21 cellular contexts compared by ENCODE assay signal in genomic region chr2:199950396-199950795, GRCh38. TPM values are rescaled to one million over a fixed set of nuclear protein-coding genes. Genes with fewer than 3 reads are reported as not detected.
A peak's percentile ranks its signal among the peaks of the same experiment; 100 is the strongest.
DNase-seq lines count a peak whose midpoint lies in the region; ATAC-seq, FAIRE-seq and TF ChIP-seq lines count a peak whose summit lies in the region.
"Had no signal": no experiment of that assay in that cellular context is flagged by ENCODE, and none has a peak within 500 bp of the region (broad histone marks: within the 10 kb centered on the region; RNA-seq: fewer than 3 reads in every experiment).

No MANE protein-coding gene starts in this region.

- FAIRE-seq in H54 (lab: Jason Lieb, UNC), result peak; percentile 23
- FAIRE-seq: A204.1 had no signal

- DNase-seq in activated CD8-positive, alpha-beta T cell treated with anti-CD3 and anti-CD28 coated beads for 36 hours, result no peak
- no peak for DNase-seq in activated CD8-positive, alpha-beta T cell treated with anti-CD3 and anti-CD28 coated beads, Interleukin-2, amount 10 ng/mL, durations not matched to agents 7 days and 5 days
- DNase-seq in H54 (ENCODE audit: insufficient read length, low spot score), result no peak
- DNase-seq in activated CD4-positive, alpha-beta memory T cell treated with anti-CD3 and anti-CD28 coated beads for 36 hours, result peak; percentile 35
- DNase-seq in neuronal stem cell (ENCODE audit: low spot score), result no peak
- no peak for DNase-seq in NCI-H748 (lab: John Stamatoyannopoulos, UW; ENCODE audit: unreplicated experiment)
- DNase-seq: CD4-positive, alpha-beta T cell; DMS153; GDM1; HCEC 1CT; Kasumi-1; MG63; NCI-H1048; NCI-H1436; NCI-H2029; NCI-H345; NCI-H524 treated with DMSO at 0.1 percent for 48 hours; PC-3; RPMI8226 had no signal

- no peak overlapping the region for H3K4me3 Mint-ChIP-seq in activated CD8-positive, alpha-beta T cell treated with anti-CD3 and anti-CD28 coated beads for 36 hours
- H3K4me3 Mint-ChIP-seq in activated CD8-positive, alpha-beta T cell treated with anti-CD3 and anti-CD28 coated beads, Interleukin-2, amount 10 ng/mL, durations not matched to agents 7 days and 5 days, result no peak overlapping the region
- no peak overlapping the region for H3K4me3 Mint-ChIP-seq in activated CD4-positive, alpha-beta memory T cell treated with anti-CD3 and anti-CD28 coated beads for 36 hours
- H3K4me3 Mint-ChIP-seq: CD4-positive, alpha-beta T cell had no signal

- POLR2A ChIA-PET in activated CD8-positive, alpha-beta T cell treated with anti-CD3 and anti-CD28 coated beads for 36 hours (lab: Charles Lee), result no interaction called here
- POLR2A ChIA-PET in activated CD8-positive, alpha-beta T cell treated with anti-CD3 and anti-CD28 coated beads, Interleukin-2, amount 10 ng/mL, durations not matched to agents 7 days and 5 days (lab: Charles Lee), result interaction anchor here (0.8 kb wide), 1 partner anchor 19 kb away, joined by 3 read pairs; no protein-coding TSS in a partner anchor
- POLR2A ChIA-PET in activated CD4-positive, alpha-beta memory T cell treated with anti-CD3 and anti-CD28 coated beads for 36 hours (lab: Charles Lee), result no interaction called here

- intact Hi-C loops in activated CD8-positive, alpha-beta T cell treated with anti-CD3 and anti-CD28 coated beads for 36 hours (cut with micrococcal nuclease), result no loop called here
- intact Hi-C loops in activated CD4-positive, alpha-beta memory T cell treated with anti-CD3 and anti-CD28 coated beads for 36 hours (cut with micrococcal nuclease), result no loop called here

- H3K27ac Mint-ChIP-seq in activated CD8-positive, alpha-beta T cell treated with anti-CD3 and anti-CD28 coated beads for 36 hours, result peak overlapping the region; percentile 63
- H3K27ac Mint-ChIP-seq in activated CD8-positive, alpha-beta T cell treated with anti-CD3 and anti-CD28 coated beads, Interleukin-2, amount 10 ng/mL, durations not matched to agents 7 days and 5 days, result no peak overlapping the region
- H3K27ac Mint-ChIP-seq in activated CD4-positive, alpha-beta memory T cell treated with anti-CD3 and anti-CD28 coated beads for 36 hours, result peak overlapping the region; percentile 52

- no peak for TF ChIP-seq CTCF in activated CD8-positive, alpha-beta T cell treated with anti-CD3 and anti-CD28 coated beads for 36 hours (IDR thresholded peaks at IDR 0.05)

- peaks cover 42% of the 10 kb centered on the region for H3K4me1 Mint-ChIP-seq in activated CD8-positive, alpha-beta T cell treated with anti-CD3 and anti-CD28 coated beads for 36 hours (ENCODE audit: low read depth)
- peaks cover 52% of the 10 kb centered on the region for H3K4me1 Mint-ChIP-seq in activated CD8-positive, alpha-beta T cell treated with anti-CD3 and anti-CD28 coated beads, Interleukin-2, amount 10 ng/mL, durations not matched to agents 7 days and 5 days (ENCODE audit: low read depth)
- H3K4me1 Mint-ChIP-seq in activated CD4-positive, alpha-beta memory T cell treated with anti-CD3 and anti-CD28 coated beads for 36 hours (ENCODE audit: low read depth), result peaks cover 32% of the 10 kb centered on the region

- H3K9me3 ChIP-seq in neuronal stem cell (replicated peaks in 1 of 2; ENCODE audit: control insufficient read depth in 2 of 2, insufficient read depth in 1 of 2, low read depth in 1 of 2, low read length in 2 of 2), result no peaks in the 10 kb centered on the region
- H3K9me3 ChIP-seq: MG63 had no signal

- no peak overlapping the region for H3K23ac ChIP-seq in neuronal stem cell (ENCODE audit: low read depth, low read length, poor library complexity)

- peaks cover 6% of the 10 kb centered on the region for H3K79me1 ChIP-seq in neuronal stem cell (ENCODE audit: low read depth, low read length)

- H2BK15ac ChIP-seq in neuronal stem cell (ENCODE audit: low read length), result no peak overlapping the region

- no peak overlapping the region for H3K18ac ChIP-seq in neuronal stem cell (ENCODE audit: low read length)

- peaks cover 21% of the 10 kb centered on the region for H3K36me3 Mint-ChIP-seq in activated CD8-positive, alpha-beta T cell treated with anti-CD3 and anti-CD28 coated beads for 36 hours (ENCODE audit: low read depth)
- H3K36me3 Mint-ChIP-seq in activated CD8-positive, alpha-beta T cell treated with anti-CD3 and anti-CD28 coated beads, Interleukin-2, amount 10 ng/mL, durations not matched to agents 7 days and 5 days (ENCODE audit: low read depth), result peaks cover 33% of the 10 kb centered on the region
- peaks cover 28% of the 10 kb centered on the region for H3K36me3 Mint-ChIP-seq in activated CD4-positive, alpha-beta memory T cell treated with anti-CD3 and anti-CD28 coated beads for 36 hours

- H3K27ac ChIP-seq in neuronal stem cell (replicated peaks; ENCODE audit: low read length), result no peak overlapping the region

- no peak overlapping the region for H2AK5ac ChIP-seq in neuronal stem cell (ENCODE audit: low read depth, low read length)

- H2BK12ac ChIP-seq in neuronal stem cell (ENCODE audit: low read length), result no peak overlapping the region

- H3K4ac ChIP-seq in neuronal stem cell (ENCODE audit: low read length), result no peak overlapping the region

- no peak overlapping the region for H3K14ac ChIP-seq in neuronal stem cell (ENCODE audit: low read length)

- WGBS in neuronal stem cell (ENCODE audit: extremely low coverage in 2 of 2, insufficient read length in 2 of 2, insufficient replicate concordance in 1 of 2), 2 donors, result no CpG with 5 or more reads among the region's 5 CpGs

- ATAC-seq in activated CD8-positive, alpha-beta T cell treated with anti-CD3 and anti-CD28 coated beads for 36 hours, result no peak
- no peak for ATAC-seq in activated CD8-positive, alpha-beta T cell treated with anti-CD3 and anti-CD28 coated beads, Interleukin-2, amount 10 ng/mL, durations not matched to agents 7 days and 5 days
- ATAC-seq in GM18861 (IDR thresholded peaks at IDR 0.05; ENCODE audit: unreplicated experiment), result no peak
- ATAC-seq: PC-3 had no signal

- H2BK120ac ChIP-seq in neuronal stem cell (ENCODE audit: low read depth, low read length), result no peak overlapping the region

- H3K9ac ChIP-seq in neuronal stem cell (ENCODE audit: low read depth, low read length, poor library complexity), result peak overlapping the region; percentile 30

- peaks cover 3 to 76% of the 10 kb centered on the region in 2 donors for H3K36me3 ChIP-seq in neuronal stem cell (replicated peaks in 1 of 2; ENCODE audit: control insufficient read depth in 2 of 2, insufficient read depth in 2 of 2, low read length in 2 of 2)

- H3K27me3 ChIP-seq in neuronal stem cell (ENCODE audit: control insufficient read depth in 3 of 3, insufficient read depth in 3 of 3, low read depth in 1 of 3, low read length in 3 of 3), result peaks cover 0 to 2% (median 0%) of the 10 kb centered on the region in 3 experiments
- H3K27me3 ChIP-seq: MG63 had no signal

- H3K9me3 Mint-ChIP-seq in activated CD8-positive, alpha-beta T cell treated with anti-CD3 and anti-CD28 coated beads for 36 hours, result no peaks in the 10 kb centered on the region
- no peaks in the 10 kb centered on the region for H3K9me3 Mint-ChIP-seq in activated CD8-positive, alpha-beta T cell treated with anti-CD3 and anti-CD28 coated beads, Interleukin-2, amount 10 ng/mL, durations not matched to agents 7 days and 5 days (ENCODE audit: insufficient read depth)
- H3K9me3 Mint-ChIP-seq in activated CD4-positive, alpha-beta memory T cell treated with anti-CD3 and anti-CD28 coated beads for 36 hours, result no peaks in the 10 kb centered on the region
- H3K9me3 Mint-ChIP-seq: CD4-positive, alpha-beta T cell had no signal

- no peaks in the 10 kb centered on the region for H3K27me3 Mint-ChIP-seq in activated CD8-positive, alpha-beta T cell treated with anti-CD3 and anti-CD28 coated beads for 36 hours
- H3K27me3 Mint-ChIP-seq in activated CD8-positive, alpha-beta T cell treated with anti-CD3 and anti-CD28 coated beads, Interleukin-2, amount 10 ng/mL, durations not matched to agents 7 days and 5 days (ENCODE audit: low read depth), result no peaks in the 10 kb centered on the region
- no peaks in the 10 kb centered on the region for H3K27me3 Mint-ChIP-seq in activated CD4-positive, alpha-beta memory T cell treated with anti-CD3 and anti-CD28 coated beads for 36 hours
- H3K27me3 Mint-ChIP-seq: CD4-positive, alpha-beta T cell had no signal

- CTCF ChIA-PET in activated CD8-positive, alpha-beta T cell treated with anti-CD3 and anti-CD28 coated beads for 36 hours (lab: Charles Lee), result interaction anchor here (1.6 kb wide), 1 partner anchor 10 kb away, joined by 3 read pairs; no protein-coding TSS in a partner anchor
- CTCF ChIA-PET in activated CD8-positive, alpha-beta T cell treated with anti-CD3 and anti-CD28 coated beads, Interleukin-2, amount 10 ng/mL, durations not matched to agents 7 days and 5 days (lab: Charles Lee), result interaction anchor here (1.0 kb wide), 1 partner anchor 531 kb away, joined by 3 read pairs; no protein-coding TSS in a partner anchor
- CTCF ChIA-PET in activated CD4-positive, alpha-beta memory T cell treated with anti-CD3 and anti-CD28 coated beads for 36 hours (lab: Charles Lee), result no interaction called here

- no peak overlapping the region for H2AFZ ChIP-seq in neuronal stem cell (ENCODE audit: low read length)

- H2BK5ac ChIP-seq in neuronal stem cell (ENCODE audit: low read length), result no peak overlapping the region

- no peak overlapping the region for H3K4me3 ChIP-seq in neuronal stem cell (ENCODE audit: low read length in 2 of 2)
- H3K4me3 ChIP-seq: MG63 had no signal

- TF ChIP-seq POLR2A in H54 (IDR thresholded peaks at IDR 0.05; ENCODE audit: low read depth, low read length), result no peak

- no peak overlapping the region for H3K4me2 ChIP-seq in neuronal stem cell (ENCODE audit: insufficient read depth, low read length, poor library complexity, severe bottlenecking)

- no peak overlapping the region for H4K8ac ChIP-seq in neuronal stem cell (ENCODE audit: low read depth, low read length)

- H4K91ac ChIP-seq in neuronal stem cell (ENCODE audit: low read depth, low read length, poor library complexity), result no peak overlapping the region

- H3K4me1 ChIP-seq in neuronal stem cell (ENCODE audit: control insufficient read depth in 2 of 2, insufficient read depth in 1 of 2, low read depth in 1 of 2, low read length in 2 of 2), result peaks cover 1 to 2% of the 10 kb centered on the region in 2 donors

RNA-seq across cellular contexts. Expression of gene TYW5, which starts 4.9 kb away (rescaled TPM):
- 1 to 10 TPM; 8.3 to 8.4 TPM for total RNA-seq in activated CD8-positive, alpha-beta T cell treated with anti-CD3 and anti-CD28 coated beads for 36 hours
- 1 to 10 TPM; 7.3 to 7.5 TPM for total RNA-seq in activated CD8-positive, alpha-beta T cell treated with anti-CD3 and anti-CD28 coated beads, Interleukin-2, amount 10 ng/mL, durations not matched to agents 7 days and 5 days
- total RNA-seq in activated CD4-positive, alpha-beta memory T cell treated with anti-CD3 and anti-CD28 coated beads for 36 hours, result 1 to 10 TPM; 8.9 to 9.8 TPM
- polyA plus RNA-seq in neuronal stem cell (2013, experiment 1 of 2), result 5.3 TPM
- polyA plus RNA-seq in neuronal stem cell (2013, experiment 2 of 2), result 6.0 TPM

RNA-seq across cellular contexts. Expression of gene MAIP1, which starts 5.0 kb away (rescaled TPM):
- 10 to 100 TPM; 31.9 to 32.3 TPM for total RNA-seq in activated CD8-positive, alpha-beta T cell treated with anti-CD3 and anti-CD28 coated beads for 36 hours
- 10 to 100 TPM; 21.5 to 21.9 TPM for total RNA-seq in activated CD8-positive, alpha-beta T cell treated with anti-CD3 and anti-CD28 coated beads, Interleukin-2, amount 10 ng/mL, durations not matched to agents 7 days and 5 days
- total RNA-seq in activated CD4-positive, alpha-beta memory T cell treated with anti-CD3 and anti-CD28 coated beads for 36 hours, result 10 to 100 TPM; 26.0 to 29.3 TPM
- polyA plus RNA-seq in neuronal stem cell (2013, experiment 1 of 2), result 13.9 TPM
- 14.9 TPM for polyA plus RNA-seq in neuronal stem cell (2013, experiment 2 of 2)

RNA-seq across cellular contexts. Expression of gene C2orf69, which starts 39.3 kb away (rescaled TPM):
- total RNA-seq in activated CD8-positive, alpha-beta T cell treated with anti-CD3 and anti-CD28 coated beads for 36 hours, result 10 to 100 TPM; 15.9 to 17.0 TPM
- total RNA-seq in activated CD8-positive, alpha-beta T cell treated with anti-CD3 and anti-CD28 coated beads, Interleukin-2, amount 10 ng/mL, durations not matched to agents 7 days and 5 days, result 10 to 100 TPM; 14.2 to 16.5 TPM
- total RNA-seq in activated CD4-positive, alpha-beta memory T cell treated with anti-CD3 and anti-CD28 coated beads for 36 hours, result 10 to 100 TPM; 17.9 to 18.9 TPM
- polyA plus RNA-seq in neuronal stem cell (2013, experiment 1 of 2), result 17.5 TPM
- polyA plus RNA-seq in neuronal stem cell (2013, experiment 2 of 2), result 18.0 TPM
